Comparison of ENCODE assay signal across 9 cellular contexts in the genomic region with DNA sequence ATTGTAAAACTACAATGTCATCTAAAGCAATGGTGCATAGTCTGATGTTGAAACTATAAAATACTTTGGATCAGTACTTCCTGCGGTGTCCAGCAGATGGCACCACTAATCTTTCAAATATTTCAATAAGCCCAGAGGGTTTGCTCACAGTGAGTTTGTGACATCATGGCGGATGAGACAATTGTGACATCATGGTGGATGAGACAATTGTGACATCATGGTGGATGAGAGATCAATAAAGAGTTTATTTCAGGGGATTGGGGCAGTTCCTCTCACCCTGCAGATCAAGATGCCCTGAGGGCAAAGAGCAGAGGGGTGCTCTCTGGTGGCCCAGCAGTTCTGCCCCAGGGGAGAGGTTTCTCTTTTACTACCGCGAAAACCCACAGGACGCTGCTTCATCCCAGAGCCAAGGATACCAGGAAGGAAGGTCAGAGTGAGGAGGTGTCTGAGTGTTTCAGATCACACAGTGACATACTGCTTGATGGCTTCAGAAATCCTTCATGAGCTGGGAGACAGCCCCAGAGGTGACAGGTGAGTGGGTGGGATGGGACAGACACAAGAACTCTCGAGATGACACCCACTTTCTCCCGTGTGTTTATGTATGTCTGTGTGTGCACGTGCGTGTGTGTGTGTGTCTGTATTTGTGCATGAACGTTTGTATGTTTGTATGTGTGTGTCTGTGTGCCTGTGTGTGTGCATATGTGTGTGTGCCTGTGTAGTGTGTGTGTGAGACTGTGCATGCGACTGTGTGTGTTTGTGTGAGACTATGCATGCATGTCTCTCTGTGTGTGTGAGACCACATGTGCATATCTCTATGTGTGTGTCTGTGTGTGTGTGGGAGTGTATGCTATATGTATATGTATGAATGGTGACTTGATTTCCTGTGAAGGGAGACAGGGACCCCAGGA. TPM values are rescaled to one million over a fixed set of nuclear protein-coding genes. Genes with fewer than 3 reads are reported as not detected.
A peak's percentile ranks its signal among the peaks of the same experiment; 100 is the strongest.
DNase-seq lines count a peak whose midpoint lies in the region; ATAC-seq and TF ChIP-seq lines count a peak whose summit lies in the region.
"Had no signal": no experiment of that assay in that cellular context is flagged by ENCODE, and none has a peak within 500 bp of the region (broad histone marks: within the 10 kb centered on the region; RNA-seq: fewer than 3 reads in every experiment).

No MANE protein-coding gene starts in this region.

- no TSS peak for BruUV-seq in PC-3 (replicated peaks; lab: Mats Ljungman, UMichigan)

- DNase-seq in CD8-positive, alpha-beta memory T cell, result peak; percentile 55 to 79 (median 64)
- DNase-seq in HL-60 (ENCODE audit: low read depth in 1 of 2, low spot score in 1 of 2) (peak in 1 of 2 experiments; percentile 59), PC-3 (peak; percentile 83), fibroblast of peridontal ligament (ENCODE audit: extremely low read depth) (peak; percentile 86), thoracic aorta (ENCODE audit: low spot score) (no peak)
- DNase-seq in activated T-cell treated with anti-CD3 and anti-CD28 coated beads, Interleukin-2, amount 50 U/mL, for 24 hours, result peak; percentile 68

- ATAC-seq in PC-3 (peak; percentile 25; the same call in 1 of the 2 replicates), thoracic aorta (ENCODE audit: insufficient number of reproducible peaks, low FRiP score, low read depth) (peak; percentile 58), HG02938 (IDR thresholded peaks at IDR 0.05; ENCODE audit: unreplicated experiment) (no peak)

- H3K36me3 Mint-ChIP-seq in CD8-positive, alpha-beta memory T cell, result no peaks in the 10 kb centered on the region
- no peaks in the 10 kb centered on the region for H3K36me3 Mint-ChIP-seq in activated T-cell treated with anti-CD3 and anti-CD28 coated beads, Interleukin-2, amount 50 U/mL, for 24 hours (ENCODE audit: low read depth)
- H3K36me3 Mint-ChIP-seq: IgD-negative memory B cell had no signal

- H3K9me3 Mint-ChIP-seq in CD8-positive, alpha-beta memory T cell, result no peaks in the 10 kb centered on the region
- H3K9me3 Mint-ChIP-seq in activated T-cell treated with anti-CD3 and anti-CD28 coated beads, Interleukin-2, amount 50 U/mL, for 24 hours, result no peaks in the 10 kb centered on the region
- H3K9me3 Mint-ChIP-seq: IgD-negative memory B cell had no signal

- peak overlapping the region in 3 of 8 donors; percentile 6 to 48 (median 35) for H3K27ac Mint-ChIP-seq in CD8-positive, alpha-beta memory T cell
- no peak overlapping the region for H3K27ac Mint-ChIP-seq in activated T-cell treated with anti-CD3 and anti-CD28 coated beads, Interleukin-2, amount 50 U/mL, for 24 hours

- H2AFZ ChIP-seq in PC-3 (ENCODE audit: low read length) (no peak overlapping the region), neural cell (ENCODE audit: low read depth, low read length) (no peak overlapping the region)

- intact Hi-C loops in PC-3 (cut with micrococcal nuclease), result loop anchor here (1.0 kb wide), 2 partner anchors 83 to 881 kb away; no protein-coding TSS in a partner anchor

- POLR2A ChIA-PET in CD8-positive, alpha-beta memory T cell (lab: Charles Lee), result no interaction called here
- POLR2A ChIA-PET in PC-3 (lab: Charles Lee; ENCODE audit: unreplicated experiment), result no interaction called here

- CTCF ChIA-PET in CD8-positive, alpha-beta memory T cell (lab: Charles Lee), result interaction anchor here (1.0 to 1.8 kb wide), 3 partner anchors 73 to 82 kb away, joined by 4 to 7 read pairs (median 5); no protein-coding TSS in a partner anchor
- CTCF ChIA-PET in PC-3 (lab: Charles Lee), result interaction anchor here (0.7 kb wide), 1 partner anchor 54 kb away, joined by 8 read pairs; no protein-coding TSS in a partner anchor

- H3K9me3 ChIP-seq in CD8-positive, alpha-beta memory T cell (ENCODE audit: low read length), result no peaks in the 10 kb centered on the region
- H3K9me3 ChIP-seq in PC-3 (ENCODE audit: low read length), result no peaks in the 10 kb centered on the region
- no peaks in the 10 kb centered on the region for H3K9me3 ChIP-seq in neural cell (ENCODE audit: low read length)
- H3K9me3 ChIP-seq in thoracic aorta, result no peaks in the 10 kb centered on the region

- H3K9me2 ChIP-seq in PC-3 (replicated peaks; ENCODE audit: low read length), result no peaks in the 10 kb centered on the region
- no peaks in the 10 kb centered on the region for H3K9me2 ChIP-seq in neural cell (ENCODE audit: insufficient read depth, low read length)

- H3K4me1 Mint-ChIP-seq in CD8-positive, alpha-beta memory T cell, result peaks cover 13 to 19% (median 19%) of the 10 kb centered on the region in 3 donors
- peaks cover 22% of the 10 kb centered on the region for H3K4me1 Mint-ChIP-seq in activated T-cell treated with anti-CD3 and anti-CD28 coated beads, Interleukin-2, amount 50 U/mL, for 24 hours (ENCODE audit: low read depth)

- H3F3A ChIP-seq in PC-3 (ENCODE audit: low read length, unreplicated experiment) (no peaks in the 10 kb centered on the region), neural cell (ENCODE audit: insufficient read depth, low read length, poor library complexity, severe bottlenecking) (no peaks in the 10 kb centered on the region)

- TF ChIP-seq RAD21 in neural cell (conservative IDR thresholded peaks at IDR 0.05), result peak; percentile 90

- no peaks in the 10 kb centered on the region for H3K79me2 ChIP-seq in PC-3 (ENCODE audit: low read length)
- H3K79me2 ChIP-seq in neural cell (replicated peaks; ENCODE audit: insufficient read depth, low read length), result no peaks in the 10 kb centered on the region

- no peak overlapping the region for H3K27ac ChIP-seq in CD8-positive, alpha-beta memory T cell (ENCODE audit: low read depth, low read length)
- H3K27ac ChIP-seq in HL-60 (replicated peaks) (no peak overlapping the region), PC-3 (ENCODE audit: low read length) (no peak overlapping the region), neural cell (ENCODE audit: low read length) (no peak overlapping the region), thoracic aorta (no peak overlapping the region)

- TF ChIP-seq EP300 in neural cell (conservative IDR thresholded peaks at IDR 0.05; ENCODE audit: poor library complexity, severe bottlenecking), result no peak

- no peaks in the 10 kb centered on the region for H3K36me3 ChIP-seq in CD8-positive, alpha-beta memory T cell (ENCODE audit: insufficient read depth, low read length)
- H3K36me3 ChIP-seq in PC-3 (ENCODE audit: low read depth, low read length) (no peaks in the 10 kb centered on the region), neural cell (ENCODE audit: insufficient read depth, low read length) (no peaks in the 10 kb centered on the region), thoracic aorta (no peaks in the 10 kb centered on the region)

- H3K4me2 ChIP-seq in PC-3 (ENCODE audit: low read length) (peak overlapping the region; percentile 26; the same call in 1 of the 2 replicates), neural cell (ENCODE audit: low read length) (no peak overlapping the region)

- H3K4me1 ChIP-seq in CD8-positive, alpha-beta memory T cell (ENCODE audit: insufficient read depth, low read length), result peaks cover 20% of the 10 kb centered on the region
- H3K4me1 ChIP-seq in PC-3 (ENCODE audit: insufficient read depth, low read length) (peaks cover 17% of the 10 kb centered on the region; the same call in 1 of the 2 replicates), thoracic aorta (ENCODE audit: control insufficient read depth in 1 of 2, low read depth in 2 of 2) (peaks cover 9 to 10% of the 10 kb centered on the region in 2 donors)

- H3K27me3 ChIP-seq in CD8-positive, alpha-beta memory T cell (ENCODE audit: insufficient read depth, low read length, poor library complexity, severe bottlenecking), result peaks cover 71% of the 10 kb centered on the region
- H3K27me3 ChIP-seq in HL-60 (ENCODE audit: insufficient read depth, poor library complexity, severe bottlenecking) (peaks cover 64% of the 10 kb centered on the region), PC-3 (ENCODE audit: low read length) (no peaks in the 10 kb centered on the region), neural cell (ENCODE audit: insufficient read depth, low read depth, low read length) (peaks cover 90% of the 10 kb centered on the region), thoracic aorta (replicated peaks; ENCODE audit: insufficient read depth) (peaks cover 20% of the 10 kb centered on the region)

- TF ChIP-seq CTCF in HL-60 (IDR thresholded peaks at IDR 0.05; ENCODE audit: insufficient read depth, low read length) (peak; percentile 47), PC-3 (conservative IDR thresholded peaks at IDR 0.05; ENCODE audit: low read depth, low read length) (peak; percentile 78), neural cell (IDR thresholded peaks at IDR 0.05; ENCODE audit: poor library complexity, severe bottlenecking) (peak; percentile 91), thoracic aorta (IDR thresholded peaks at IDR 0.05) (peak; percentile 86)

- H4K20me1 ChIP-seq in PC-3 (ENCODE audit: low read length), result no peaks in the 10 kb centered on the region
- no peaks in the 10 kb centered on the region for H4K20me1 ChIP-seq in neural cell (ENCODE audit: insufficient read depth)

- peaks cover 76 to 89% of the 10 kb centered on the region in 2 donors for H3K27me3 Mint-ChIP-seq in CD8-positive, alpha-beta memory T cell
- peaks cover 93% of the 10 kb centered on the region for H3K27me3 Mint-ChIP-seq in activated T-cell treated with anti-CD3 and anti-CD28 coated beads, Interleukin-2, amount 50 U/mL, for 24 hours

- no peak overlapping the region for H3K4me3 Mint-ChIP-seq in CD8-positive, alpha-beta memory T cell
- no peak overlapping the region for H3K4me3 Mint-ChIP-seq in activated T-cell treated with anti-CD3 and anti-CD28 coated beads, Interleukin-2, amount 50 U/mL, for 24 hours

- no peak overlapping the region for H3K4me3 ChIP-seq in CD8-positive, alpha-beta memory T cell (ENCODE audit: low read length)
- H3K4me3 ChIP-seq in HL-60 (replicated peaks; ENCODE audit: insufficient read depth, low read length), result no peak overlapping the region
- no peak overlapping the region for H3K4me3 ChIP-seq in PC-3 (ENCODE audit: low read length)
- no peak overlapping the region for H3K4me3 ChIP-seq in neural cell (ENCODE audit: low read length)
- no peak overlapping the region for H3K4me3 ChIP-seq in thoracic aorta

- H3K9ac ChIP-seq in PC-3 (ENCODE audit: low read length) (no peak overlapping the region), neural cell (ENCODE audit: low read length) (no peak overlapping the region)

RNA-seq across cellular contexts. Expression of a gene that starts 7.3 kb away (rescaled TPM):
- under 1 TPM; 0.48 to 0.51 TPM for total RNA-seq in CD8-positive, alpha-beta memory T cell
- polyA plus RNA-seq in CD8-positive, alpha-beta memory T cell, result 0.68 TPM
- total RNA-seq in PC-3 (2014; rRNA removed) (5.8 and 8.1 TPM in 2 replicates), thoracic aorta (under 1 TPM in 1 of 2 donors, not detected in 1; 0.41 TPM)
- 1.5 and 2.8 TPM in 2 replicates for polyA plus RNA-seq in neural cell
- 1.7 TPM in 2 replicates for polyA minus RNA-seq in neural cell

RNA-seq across cellular contexts. Expression of a gene that starts 11.6 kb away (rescaled TPM):
- total RNA-seq in CD8-positive, alpha-beta memory T cell, result not detected
- not detected for polyA plus RNA-seq in CD8-positive, alpha-beta memory T cell
- 1.5 and 2.0 TPM in 2 replicates for total RNA-seq in PC-3 (2014; rRNA removed)
- polyA plus RNA-seq in neural cell, result not detected in 2 replicates
- polyA minus RNA-seq in neural cell, result not detected in 2 replicates
- not detected for total RNA-seq in thoracic aorta
- polyA plus RNA-seq: IgD-negative memory B cell had no signal

RNA-seq across cellular contexts. Expression of a gene that starts 29.2 kb away (rescaled TPM):
- total RNA-seq in CD8-positive, alpha-beta memory T cell, result under 1 TPM; 0.60 to 0.74 TPM
- polyA plus RNA-seq in CD8-positive, alpha-beta memory T cell, result not detected
- total RNA-seq in PC-3 (2014; rRNA removed), result 0.86 and 0.87 TPM in 2 replicates
- 0.22 and 0.38 TPM in 2 replicates for polyA plus RNA-seq in neural cell
- 0.24 and 0.35 TPM in 2 replicates for polyA minus RNA-seq in neural cell
- under 1 TPM in 1 of 2 donors, not detected in 1; 0.14 TPM for total RNA-seq in thoracic aorta
- polyA plus RNA-seq: IgD-negative memory B cell had no signal

RNA-seq across cellular contexts. Expression of a gene that starts 36.6 kb away (rescaled TPM):
- not detected for total RNA-seq in CD8-positive, alpha-beta memory T cell
- not detected for polyA plus RNA-seq in CD8-positive, alpha-beta memory T cell
- 0.40 and 1.7 TPM in 2 replicates for total RNA-seq in PC-3 (2014; rRNA removed)
- not detected in 2 replicates for polyA plus RNA-seq in neural cell
- not detected in 2 replicates for polyA minus RNA-seq in neural cell
- not detected for total RNA-seq in thoracic aorta
- polyA plus RNA-seq: IgD-negative memory B cell had no signal
